ENCODE assay signal across 16 cellular contexts in the genomic region with DNA sequence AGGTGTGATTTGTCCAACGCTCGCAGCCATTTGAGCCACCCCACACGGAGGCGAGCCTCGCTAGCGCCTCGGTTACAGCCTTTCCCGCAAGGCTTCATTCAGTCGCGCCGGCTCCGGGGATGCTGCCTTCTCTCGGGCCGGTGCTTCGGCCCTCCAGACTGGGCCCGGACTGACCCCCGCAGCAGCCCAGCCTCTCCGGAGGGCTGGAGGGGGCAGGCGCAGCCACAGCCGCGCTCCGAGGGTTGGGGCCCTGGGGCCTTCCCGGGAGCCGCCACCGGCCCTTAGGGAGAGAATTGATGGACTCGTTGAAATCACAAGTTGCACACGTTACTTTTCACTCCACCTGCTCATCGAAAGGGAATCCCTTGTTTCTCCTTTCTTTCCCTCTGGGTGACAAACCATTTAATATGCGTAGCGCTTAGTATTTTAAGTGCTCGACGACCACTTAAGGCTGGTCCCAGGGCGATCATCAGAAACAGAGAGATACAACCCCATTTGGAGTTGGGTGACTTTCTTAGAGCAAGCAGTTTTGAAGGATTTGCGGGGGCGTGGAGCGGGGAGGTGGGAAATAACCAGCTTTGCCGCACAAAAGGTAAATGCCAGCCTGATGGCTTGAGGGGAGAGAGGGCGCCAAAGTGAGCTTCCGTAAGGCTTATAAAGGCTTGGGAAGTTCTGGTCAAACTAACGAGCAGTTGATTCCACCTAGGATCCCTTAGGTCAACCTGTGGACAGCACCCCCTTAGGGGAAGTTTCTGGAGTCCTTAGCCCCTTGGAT. TPM values are rescaled to one million over a fixed set of nuclear protein-coding genes. Genes with fewer than 3 reads are reported as not detected.
A peak's percentile ranks its signal among the peaks of the same experiment; 100 is the strongest.
DNase-seq lines count a peak whose midpoint lies in the region; ATAC-seq and TF ChIP-seq lines count a peak whose summit lies in the region.
"Had no signal": no experiment of that assay in that cellular context is flagged by ENCODE, and none has a peak within 500 bp of the region (broad histone marks: within the 10 kb centered on the region; RNA-seq: fewer than 3 reads in every experiment).

No MANE protein-coding gene starts in this region.

- WGBS in mesenchymal stem cell = 28% methylated on average over 40 of the region's 40 CpGs

- H2BK12ac ChIP-seq in mesenchymal stem cell (ENCODE audit: low read length in 2 of 2) = no peak overlapping the region

- H3K23ac ChIP-seq in mesenchymal stem cell (ENCODE audit: low read length in 2 of 2) = peak overlapping the region in 1 of 2 experiments; percentile 31

- TF ChIP-seq CTCF in epithelial cell of proximal tubule (conservative IDR thresholded peaks at IDR 0.05; ENCODE audit: low read depth, low read length) (no peak), thoracic aorta (IDR thresholded peaks at IDR 0.05) (no peak)

- H3K14ac ChIP-seq in mesenchymal stem cell (ENCODE audit: low read length in 2 of 2) = no peak overlapping the region

- peak overlapping the region; percentile 92 for H3K4me2 ChIP-seq in mesenchymal stem cell (ENCODE audit: low read length, poor library complexity, severe bottlenecking)

- H3K27ac ChIP-seq in mesenchymal stem cell (ENCODE audit: low read length, poor library complexity, severe bottlenecking) (no peak overlapping the region), thoracic aorta (no peak overlapping the region)
- H3K27ac ChIP-seq: colonic mucosa had no signal

- no peak overlapping the region for H2BK120ac ChIP-seq in mesenchymal stem cell (ENCODE audit: low read depth, low read length)

- H3K9ac ChIP-seq in mesenchymal stem cell (ENCODE audit: low read length) = no peak overlapping the region

- peak overlapping the region; percentile 49 for H4K8ac ChIP-seq in mesenchymal stem cell (ENCODE audit: low read length)

- H3K36me3 ChIP-seq in mesenchymal stem cell (ENCODE audit: control insufficient read depth in 1 of 2, insufficient read depth in 2 of 2, low read depth in 1 of 2, low read length in 2 of 2) = no peaks in the 10 kb centered on the region
- H3K36me3 ChIP-seq in thoracic aorta = no peaks in the 10 kb centered on the region
- H3K36me3 ChIP-seq: colonic mucosa, HAP-1 had no signal

- H3K9me3 ChIP-seq in mesenchymal stem cell (ENCODE audit: control insufficient read depth, low read length) (no peaks in the 10 kb centered on the region), thoracic aorta (no peaks in the 10 kb centered on the region)
- H3K9me3 ChIP-seq: colonic mucosa, HAP-1 had no signal

- H3K4me1 ChIP-seq in mesenchymal stem cell (ENCODE audit: control insufficient read depth, insufficient read depth, low read depth, low read length) = peaks cover 5% of the 10 kb centered on the region
- H3K4me1 ChIP-seq in thoracic aorta (ENCODE audit: control insufficient read depth in 1 of 2, low read depth in 2 of 2) = no peaks in the 10 kb centered on the region
- H3K4me1 ChIP-seq: colonic mucosa, HAP-1 had no signal

- no peak overlapping the region for H2AFZ ChIP-seq in mesenchymal stem cell (ENCODE audit: low read depth, low read length)

- peak overlapping the region in 1 of 2 experiments; percentile 18 for H3K18ac ChIP-seq in mesenchymal stem cell (ENCODE audit: low read depth in 1 of 2, low read length in 2 of 2)

- H3K79me1 ChIP-seq in mesenchymal stem cell (replicated peaks; ENCODE audit: low read length, poor library complexity, severe bottlenecking) = no peaks in the 10 kb centered on the region

- peak overlapping the region in 1 of 2 experiments; percentile 33 for H3K4ac ChIP-seq in mesenchymal stem cell (ENCODE audit: low read depth in 1 of 2, low read length in 2 of 2)

- DNase-seq in NCI-H510A (lab: John Stamatoyannopoulos, UW) (peak; percentile 9), NCI-H510A treated with DMSO at 0.1 percent for 48 hours (lab: John Stamatoyannopoulos, UW) (no peak), epithelial cell of proximal tubule (ENCODE audit: low read depth) (no peak), mesenchymal stem cell (no peak), thoracic aorta (ENCODE audit: low spot score) (no peak), LoVo (ENCODE audit: low spot score) (no peak), NCI-H345 (lab: John Stamatoyannopoulos, UW) (no peak)
- DNase-seq: activated T-cell treated with anti-CD3 and anti-CD28 coated beads, Interleukin-2, amount 50 U/mL, for 4 hours; CD8-positive, alpha-beta memory T cell; colonic mucosa; PC-3; stimulated activated CD4-positive, alpha-beta T cell treated with anti-CD3 and anti-CD28 coated beads, Interleukin-12 subunit alpha, Interleukin-12 subunit beta, amount 100 ng/mL, for 4 hours; SW 1271 had no signal

- H2BK5ac ChIP-seq in mesenchymal stem cell (ENCODE audit: low read depth, low read length, poor library complexity, severe bottlenecking) = no peak overlapping the region

- ATAC-seq in thoracic aorta (ENCODE audit: insufficient number of reproducible peaks, low FRiP score, low read depth) (no peak), GM21723 (IDR thresholded peaks at IDR 0.05; ENCODE audit: unreplicated experiment) (no peak)
- ATAC-seq: activated T-cell treated with anti-CD3 and anti-CD28 coated beads, Interleukin-2, amount 50 U/mL, for 4 hours; left lobe of liver; PC-3 had no signal

- H4K91ac ChIP-seq in mesenchymal stem cell (ENCODE audit: low read length) = no peak overlapping the region

- no peak overlapping the region for H2BK15ac ChIP-seq in mesenchymal stem cell (ENCODE audit: low read depth, poor library complexity, severe bottlenecking)

- H3K27me3 ChIP-seq in mesenchymal stem cell (ENCODE audit: control insufficient read depth in 1 of 2, insufficient read depth in 1 of 2, low read length in 2 of 2) (peaks cover 0 to 5% of the 10 kb centered on the region in 2 experiments), thoracic aorta (replicated peaks; ENCODE audit: insufficient read depth) (no peaks in the 10 kb centered on the region)
- H3K27me3 ChIP-seq: colonic mucosa had no signal

- H2AK5ac ChIP-seq in mesenchymal stem cell (ENCODE audit: low read length, severe bottlenecking) = no peak overlapping the region

- H3K4me3 ChIP-seq in epithelial cell of proximal tubule (ENCODE audit: low read depth, low read length) = peak overlapping the region; percentile 31
- peak overlapping the region in 1 of 2 experiments; percentile 54 for H3K4me3 ChIP-seq in mesenchymal stem cell (ENCODE audit: insufficient read depth in 1 of 2, low read depth in 1 of 2, low read length in 2 of 2)
- H3K4me3 ChIP-seq in thoracic aorta = peak overlapping the region; percentile 56
- H3K4me3 ChIP-seq: colonic mucosa, HAP-1 had no signal

RNA-seq across cellular contexts. Expression of gene ENAH, which starts 24.6 kb away (rescaled TPM):
- total RNA-seq in epithelial cell of proximal tubule = 37.7 and 39.0 TPM in 2 replicates
- polyA plus RNA-seq in mesenchymal stem cell (2013, experiment 1 of 2) = 78.1 TPM
- polyA plus RNA-seq in mesenchymal stem cell (2013, experiment 2 of 2) = 80.9 TPM
- 100 to 1,000 TPM; 111 to 119 TPM for total RNA-seq in thoracic aorta
- polyA plus RNA-seq: CD8-positive, alpha-beta memory T cell had no signal
